ENCODE assay signal across 24 cellular contexts in the genomic region with DNA sequence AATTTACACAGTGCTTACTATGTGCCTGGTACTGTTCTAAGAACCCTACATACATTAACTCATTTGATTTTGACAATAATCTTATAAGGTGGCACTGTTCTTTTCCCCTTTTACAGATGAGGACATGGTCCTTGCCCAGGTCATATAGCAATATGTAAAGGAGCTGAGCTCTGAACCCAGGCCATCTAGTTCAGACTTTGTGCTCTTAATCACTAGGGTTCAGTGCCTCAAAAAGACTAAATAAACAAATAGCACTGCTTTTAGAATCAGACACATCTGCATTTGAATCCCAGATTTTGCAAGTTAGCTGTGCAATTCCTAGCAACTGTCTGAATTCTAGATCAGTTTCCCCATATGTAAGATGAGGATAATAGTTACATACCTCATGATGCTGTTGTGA.
"Had no signal": no experiment of that assay in that cellular context is flagged by ENCODE, and none has a peak within 500 bp of the region (broad histone marks: within the 10 kb centered on the region; RNA-seq: fewer than 3 reads in every experiment).

No MANE protein-coding gene starts in this region.

- H3K79me2 ChIP-seq: hepatocyte, parathyroid adenoma had no signal

- H3K4me2 ChIP-seq: hepatocyte had no signal

- H3K27ac ChIP-seq: coronary artery, hepatocyte, left ventricle myocardium inferior, parathyroid adenoma, prostate gland, right lobe of liver, spleen, stomach, thoracic aorta, transverse colon had no signal

- FAIRE-seq: endothelial cell of umbilical vein, kidney had no signal

- H3K36me3 ChIP-seq: left ventricle myocardium inferior, prostate gland, right lobe of liver, spleen, stomach, thoracic aorta, transverse colon had no signal

- ATAC-seq: left cardiac atrium had no signal

- H3K4me1 ChIP-seq: parathyroid adenoma, prostate gland, right lobe of liver had no signal

- H3K27me3 ChIP-seq: hepatocyte, right lobe of liver, spleen, stomach, transverse colon had no signal

- H2AFZ ChIP-seq: hepatocyte, parathyroid adenoma had no signal

- DNase-seq: effector CD4-positive, alpha-beta T cell; foreskin melanocyte; head of caudate nucleus; kidney; left cardiac atrium; left ventricle myocardium inferior; naive B cell; retina; right lobe of liver; spleen; stimulated activated CD4-positive, alpha-beta T cell treated with anti-CD3 and anti-CD28 coated beads, Interleukin-15, amount 100 ng/mL, for 24 hours; stimulated activated CD4-positive, alpha-beta T cell treated with anti-CD3 and anti-CD28 coated beads, Interleukin-2, amount 100 ng/mL, for 24 hours; stimulated activated CD4-positive, alpha-beta T cell treated with anti-CD3 and anti-CD28 coated beads, Interleukin-4, amount 100 ng/mL, for 4 hours; stimulated activated naive CD4-positive, alpha-beta T cell; stomach; substantia nigra; transverse colon had no signal

- H3K4me3 ChIP-seq: coronary artery, hepatocyte, left ventricle myocardium inferior, lung, prostate gland, right lobe of liver, spleen, stomach, thoracic aorta, transverse colon had no signal

- H3K9ac ChIP-seq: parathyroid adenoma had no signal

- H3K9me3 ChIP-seq: left ventricle myocardium inferior, prostate gland, right lobe of liver, spleen, stomach, thoracic aorta, transverse colon had no signal
